Comparison of ENCODE assay signal across 8 cellular contexts in genomic region chr16:88570691-88571092, GRCh38. TPM values are rescaled to one million over a fixed set of nuclear protein-coding genes. Genes with fewer than 3 reads are reported as not detected.
DNase-seq lines count a peak whose midpoint lies in the region; ATAC-seq, FAIRE-seq and TF ChIP-seq lines count a peak whose summit lies in the region.

No MANE protein-coding gene starts in this region.

- H4K20me1 ChIP-seq in SU-DHL-6 (ENCODE audit: low read depth, low read length) = no peaks in the 10 kb centered on the region

- H3K27me3 ChIP-seq in SU-DHL-6 (ENCODE audit: low read length) = no peaks in the 10 kb centered on the region
- H3K27me3 ChIP-seq in mesenchymal stem cell (ENCODE audit: control insufficient read depth in 1 of 2, insufficient read depth in 1 of 2, low read length in 2 of 2) = no peaks in the 10 kb centered on the region
- H3K27me3 ChIP-seq in suprapubic skin = no peaks in the 10 kb centered on the region

- TF ChIP-seq CTCF in SU-DHL-6 (IDR thresholded peaks at IDR 0.05; ENCODE audit: insufficient read depth, low read length, poor library complexity, severe bottlenecking) = no peak
- no peak for TF ChIP-seq CTCF in cardiac fibroblast (IDR thresholded peaks at IDR 0.05; ENCODE audit: low read depth, low read length)
- TF ChIP-seq CTCF in suprapubic skin (IDR thresholded peaks at IDR 0.05) = no peak

- no peak for FAIRE-seq in HTR-8/SVneo (lab: Jason Lieb, UNC)

- H3K4me2 ChIP-seq in SU-DHL-6 (ENCODE audit: low read depth, low read length, poor library complexity, severe bottlenecking) = peak overlapping the region; percentile 78
- H3K4me2 ChIP-seq in mesenchymal stem cell (ENCODE audit: low read length, poor library complexity, severe bottlenecking) = peak overlapping the region; percentile 99

- H2BK5ac ChIP-seq in mesenchymal stem cell (ENCODE audit: low read depth, low read length, poor library complexity, severe bottlenecking) = no peak overlapping the region

- H3K9ac ChIP-seq in SU-DHL-6 (ENCODE audit: low read length) = peak overlapping the region; percentile 91
- peak overlapping the region; percentile 91 for H3K9ac ChIP-seq in mesenchymal stem cell (ENCODE audit: low read length)

- H3K4me3 ChIP-seq in SU-DHL-6 (ENCODE audit: insufficient read depth, low read length, poor library complexity, severe bottlenecking) = peak overlapping the region; percentile 90
- peak overlapping the region; percentile 72 to 89 for H3K4me3 ChIP-seq in cardiac fibroblast (replicated peaks in 1 of 2; ENCODE audit: low read depth in 2 of 2, low read length in 2 of 2)
- peak overlapping the region; percentile 84 to 99 for H3K4me3 ChIP-seq in mesenchymal stem cell (ENCODE audit: insufficient read depth in 1 of 2, low read depth in 1 of 2, low read length in 2 of 2)
- H3K4me3 ChIP-seq in suprapubic skin = peak overlapping the region; percentile 84

- 1% methylated on average over 34 of the region's 35 CpGs for WGBS in mesenchymal stem cell
- WGBS in suprapubic skin = 0% methylated on average over 7 of the region's 35 CpGs

- no peak overlapping the region for H2AK5ac ChIP-seq in mesenchymal stem cell (ENCODE audit: low read length, severe bottlenecking)

- H3K14ac ChIP-seq in mesenchymal stem cell (ENCODE audit: low read length in 2 of 2) = no peak overlapping the region

- peaks cover 25% of the 10 kb centered on the region for H3K79me1 ChIP-seq in mesenchymal stem cell (replicated peaks; ENCODE audit: low read length, poor library complexity, severe bottlenecking)

- no peak for TF ChIP-seq EP300 in suprapubic skin (IDR thresholded peaks at IDR 0.05)

- peak overlapping the region; percentile 98 for H4K8ac ChIP-seq in mesenchymal stem cell (ENCODE audit: low read length)

- peak; percentile 25 for ATAC-seq in HG02852 (IDR thresholded peaks at IDR 0.05; ENCODE audit: unreplicated experiment)
- no peak for ATAC-seq in GM18511 (IDR thresholded peaks at IDR 0.05; ENCODE audit: unreplicated experiment)

- no peak overlapping the region for H3K27ac ChIP-seq in SU-DHL-6 (ENCODE audit: low read depth, low read length)
- H3K27ac ChIP-seq in mesenchymal stem cell (ENCODE audit: low read length, poor library complexity, severe bottlenecking) = no peak overlapping the region
- H3K27ac ChIP-seq in suprapubic skin = peak overlapping the region; percentile 87

- H3K9me2 ChIP-seq in SU-DHL-6 (replicated peaks; ENCODE audit: insufficient read depth, low read length) = no peaks in the 10 kb centered on the region

- peak overlapping the region; percentile 83 for H2BK15ac ChIP-seq in mesenchymal stem cell (ENCODE audit: low read depth, poor library complexity, severe bottlenecking)

- H3K36me3 ChIP-seq in SU-DHL-6 (ENCODE audit: low read length) = no peaks in the 10 kb centered on the region
- peaks cover 22% of the 10 kb centered on the region in 2 experiments for H3K36me3 ChIP-seq in mesenchymal stem cell (ENCODE audit: control insufficient read depth in 1 of 2, insufficient read depth in 2 of 2, low read depth in 1 of 2, low read length in 2 of 2)
- peaks cover 14% of the 10 kb centered on the region for H3K36me3 ChIP-seq in suprapubic skin

- no peak overlapping the region for H4K91ac ChIP-seq in mesenchymal stem cell (ENCODE audit: low read length)

- H3K4me1 ChIP-seq in mesenchymal stem cell (ENCODE audit: control insufficient read depth, insufficient read depth, low read depth, low read length) (peaks cover 9% of the 10 kb centered on the region), suprapubic skin (peaks cover 22% of the 10 kb centered on the region)

- no peaks in the 10 kb centered on the region; the same call in 1 of the 2 replicates for H3F3A ChIP-seq in SU-DHL-6 (ENCODE audit: insufficient read depth)

- H3K9me3 ChIP-seq in SU-DHL-6 (ENCODE audit: insufficient read depth, low read length) = no peaks in the 10 kb centered on the region
- H3K9me3 ChIP-seq in mesenchymal stem cell (ENCODE audit: control insufficient read depth, low read length) = no peaks in the 10 kb centered on the region
- H3K9me3 ChIP-seq in suprapubic skin = no peaks in the 10 kb centered on the region

- H2BK12ac ChIP-seq in mesenchymal stem cell (ENCODE audit: low read length in 2 of 2) = no peak overlapping the region

- H2AFZ ChIP-seq in SU-DHL-6 (ENCODE audit: low read depth, low read length, severe bottlenecking) = peak overlapping the region; percentile 24
- no peak overlapping the region for H2AFZ ChIP-seq in mesenchymal stem cell (ENCODE audit: low read depth, low read length)

- DNase-seq in ELR (ENCODE audit: low read depth) (peak; percentile 54), cardiac fibroblast (ENCODE audit: low read depth in 2 of 2) (peak; percentile 5 to 18), mesenchymal stem cell (peak; percentile 39), suprapubic skin (ENCODE audit: low spot score in 2 of 2) (no peak), HTR-8/SVneo (ENCODE audit: insufficient read length, low spot score) (no peak)

- no peak for TF ChIP-seq POLR2A in suprapubic skin (IDR thresholded peaks at IDR 0.05)

- H3K79me2 ChIP-seq in SU-DHL-6 (ENCODE audit: insufficient read depth, low read length) = peaks cover 57% of the 10 kb centered on the region

- H2BK120ac ChIP-seq in mesenchymal stem cell (ENCODE audit: low read depth, low read length) = peak overlapping the region; percentile 61

- no peak overlapping the region for H3K23ac ChIP-seq in mesenchymal stem cell (ENCODE audit: low read length in 2 of 2)

- H3K4ac ChIP-seq in mesenchymal stem cell (ENCODE audit: low read depth in 1 of 2, low read length in 2 of 2) = no peak overlapping the region

- peak overlapping the region in 1 of 2 experiments; percentile 91 for H3K18ac ChIP-seq in mesenchymal stem cell (ENCODE audit: low read depth in 1 of 2, low read length in 2 of 2)

RNA-seq across cellular contexts. Expression of gene ZC3H18, which starts 0.5 kb away (rescaled TPM):
- 20.8 TPM for polyA plus RNA-seq in mesenchymal stem cell (2013, experiment 1 of 2)
- 19.8 TPM for polyA plus RNA-seq in mesenchymal stem cell (2013, experiment 2 of 2)
- 10 to 100 TPM; 15.7 to 20.8 (median 20.3) TPM for total RNA-seq in suprapubic skin

Comparison
In these comparisons a context has a peak if more than half of its experiments do, and no peak if none do; other contexts are left out.
1. DNase-seq: peak in ELR (single experiment), cardiac fibroblast (2 of 2) and mesenchymal stem cell (single experiment); none in suprapubic skin (0 of 2) and HTR-8/SVneo (single experiment).
2. Peak in every context shown above with its lines, with median percentiles within 50 percentile points of each other: H3K4me3 ChIP-seq.